9 cellular contexts compared by ENCODE assay signal in genomic region chr14:68607852-68608232, GRCh38.
A peak's percentile ranks its signal among the peaks of the same experiment; 100 is the strongest.
DNase-seq lines count a peak whose midpoint lies in the region; ATAC-seq and TF ChIP-seq lines count a peak whose summit lies in the region.
"Had no signal": no experiment of that assay in that cellular context is flagged by ENCODE, and none has a peak within 500 bp of the region (broad histone marks: within the 10 kb centered on the region; RNA-seq: fewer than 3 reads in every experiment).

No MANE protein-coding gene starts in this region.

- no peak overlapping the region for H3K4me3 Mint-ChIP-seq in T-helper 17 cell

- H3K4me1 Mint-ChIP-seq in T-helper 17 cell = peaks cover 5% of the 10 kb centered on the region

- no peak overlapping the region for H3K4me3 ChIP-seq in gastrocnemius medialis

- no peak for TF ChIP-seq POLR2A in gastrocnemius medialis (IDR thresholded peaks at IDR 0.05)

- no peaks in the 10 kb centered on the region for H3K27me3 Mint-ChIP-seq in T-helper 17 cell

- H3K27ac ChIP-seq in C4-2B = peak overlapping the region; percentile 26
- H3K27ac ChIP-seq in layer of hippocampus (ENCODE audit: low read depth, low read length) = peak overlapping the region; percentile 58
- H3K27ac ChIP-seq in gastrocnemius medialis = peak overlapping the region; percentile 52 to 61 (median 56)

- H3K36me3 Mint-ChIP-seq in T-helper 17 cell (ENCODE audit: low read depth) = no peaks in the 10 kb centered on the region

- TF ChIP-seq CTCF in C4-2B (conservative IDR thresholded peaks at IDR 0.05) (no peak), gastrocnemius medialis (IDR thresholded peaks at IDR 0.05 in 4 of 5, conservative IDR thresholded peaks at IDR 0.05 in 1 of 5) (no peak)

- no peaks in the 10 kb centered on the region for H3K27me3 ChIP-seq in layer of hippocampus (ENCODE audit: control insufficient read depth, insufficient read depth, low read length)
- no peaks in the 10 kb centered on the region for H3K27me3 ChIP-seq in gastrocnemius medialis

- DNase-seq in T-helper 17 cell (no peak), gastrocnemius medialis (peak in 1 of 2 donors; percentile 8), NCI-H2196 (lab: John Stamatoyannopoulos, UW; ENCODE audit: unreplicated experiment) (no peak), NK-92 (lab: John Stamatoyannopoulos, UW; ENCODE audit: unreplicated experiment) (no peak), HuH-7 (ENCODE audit: low spot score) (no peak), HuH-7.5 (ENCODE audit: low spot score) (no peak)
- DNase-seq: MM.1S had no signal

- intact Hi-C loops in gastrocnemius medialis (cut with DNase I; ENCODE audit: low total_unique reads) = no loop called here

- H3K27ac Mint-ChIP-seq in T-helper 17 cell = peak overlapping the region; percentile 82

- peaks cover 18 to 23% of the 10 kb centered on the region in 2 donors for H3K4me1 ChIP-seq in gastrocnemius medialis

- ATAC-seq in T-helper 17 cell (no peak), gastrocnemius medialis (no peak)

- H3K9me3 ChIP-seq in T-helper 17 cell (ENCODE audit: control insufficient read depth, low read length, poor library complexity, severe bottlenecking) (no peaks in the 10 kb centered on the region), gastrocnemius medialis (no peaks in the 10 kb centered on the region)

- no peaks in the 10 kb centered on the region for H3K36me3 ChIP-seq in gastrocnemius medialis

- in situ Hi-C loops in gastrocnemius medialis (cut with MboI; ENCODE audit: low sequenced_read_pairs in 4 of 4) = no loop called here
